In the genomic region with DNA sequence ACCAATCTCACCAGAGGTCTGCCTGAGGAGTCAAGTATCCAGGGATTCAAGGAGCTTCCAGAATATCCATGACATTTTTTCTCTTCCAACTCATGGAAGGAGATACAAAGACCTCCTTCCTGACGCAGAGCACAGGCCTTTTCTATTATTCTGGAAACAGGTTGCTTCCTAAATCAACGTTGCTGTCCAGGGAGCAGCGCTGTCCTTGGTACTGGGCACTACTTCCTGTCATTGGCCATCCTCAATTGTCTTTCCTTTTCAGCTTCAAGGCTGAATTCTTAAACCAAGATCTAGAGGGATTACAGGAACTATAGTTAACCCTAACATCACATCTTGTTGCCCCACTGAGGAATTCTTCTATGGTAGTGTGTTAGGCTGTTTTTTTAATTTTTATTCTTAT, we compare ENCODE assay signal across 1 cellular context.
TF ChIP-seq lines count a peak whose summit lies in the region.

No MANE protein-coding gene starts in this region.

TF ChIP-seq in IMR-90, 13 proteins besides CTCF, POLR2A, EP300 and RAD21 (continued from another document):
- TF ChIP-seq USF2 (IDR thresholded peaks at IDR 0.05; ENCODE audit: low read depth, low read length): no peak
- TF ChIP-seq SMC3 (IDR thresholded peaks at IDR 0.05; ENCODE audit: low read depth, low read length): no peak
- TF ChIP-seq, protein P1, sequence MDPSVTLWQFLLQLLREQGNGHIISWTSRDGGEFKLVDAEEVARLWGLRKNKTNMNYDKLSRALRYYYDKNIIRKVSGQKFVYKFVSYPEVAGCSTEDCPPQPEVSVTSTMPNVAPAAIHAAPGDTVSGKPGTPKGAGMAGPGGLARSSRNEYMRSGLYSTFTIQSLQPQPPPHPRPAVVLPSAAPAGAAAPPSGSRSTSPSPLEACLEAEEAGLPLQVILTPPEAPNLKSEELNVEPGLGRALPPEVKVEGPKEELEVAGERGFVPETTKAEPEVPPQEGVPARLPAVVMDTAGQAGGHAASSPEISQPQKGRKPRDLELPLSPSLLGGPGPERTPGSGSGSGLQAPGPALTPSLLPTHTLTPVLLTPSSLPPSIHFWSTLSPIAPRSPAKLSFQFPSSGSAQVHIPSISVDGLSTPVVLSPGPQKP (IDR thresholded peaks at IDR 0.05; ENCODE audit: borderline replicate concordance, low read depth, low read length): no peak
- no peak for TF ChIP-seq BHLHE40 (IDR thresholded peaks at IDR 0.05; ENCODE audit: low read depth, low read length)
- no peak for TF ChIP-seq MAZ (IDR thresholded peaks at IDR 0.05; ENCODE audit: borderline replicate concordance, low read depth, low read length)
- TF ChIP-seq MAFK (IDR thresholded peaks at IDR 0.05; ENCODE audit: low read depth, low read length): no peak
- no peak for TF ChIP-seq RCOR1 (IDR thresholded peaks at IDR 0.05; ENCODE audit: insufficient replicate concordance, low read length)
- TF ChIP-seq FOS (IDR thresholded peaks at IDR 0.05; ENCODE audit: low read depth, low read length): no peak
- TF ChIP-seq NFE2L2 (IDR thresholded peaks at IDR 0.05; ENCODE audit: low read depth, low read length): no peak
TF ChIP-seq in IMR-90: peak in this region for 0.
